In the genomic region with DNA sequence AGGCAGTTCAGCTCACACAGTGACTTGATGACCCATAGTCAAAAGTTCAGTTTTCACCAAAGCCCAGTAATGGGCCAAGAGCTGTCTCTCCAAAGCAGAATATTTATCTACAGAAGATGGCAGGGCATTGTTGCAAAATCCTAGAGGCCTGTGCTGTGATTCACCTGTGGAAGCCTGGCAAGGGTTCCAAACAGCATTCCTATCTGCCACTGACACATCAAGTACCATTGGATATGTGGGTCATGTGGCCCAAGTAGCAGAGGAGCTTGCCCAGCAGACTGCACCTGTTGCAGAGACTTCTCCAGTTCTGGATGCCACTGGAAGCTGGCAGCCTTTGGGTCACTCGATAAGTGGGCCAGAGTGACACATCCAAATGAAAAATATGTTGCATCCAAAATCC, we compare ENCODE assay signal across 6 cellular contexts.
DNase-seq lines count a peak whose midpoint lies in the region; ATAC-seq, FAIRE-seq and TF ChIP-seq lines count a peak whose summit lies in the region.
"Not testable (repeated sequence)": the region's sequence is repeated elsewhere in the genome, so short reads cannot be mapped to it uniquely, and the experiment has no call there.

No MANE protein-coding gene starts in this region.

- peak overlapping the region in 1 of 4 donors; percentile 18 for H3K27ac ChIP-seq in gastrocnemius medialis
- not testable (repeated sequence) for H3K27ac ChIP-seq in small intestine (ENCODE audit: low read depth in 1 of 2, low read length in 1 of 2)

- in situ Hi-C loops in gastrocnemius medialis (cut with MboI; ENCODE audit: low sequenced_read_pairs in 4 of 4): not testable (repeated sequence)

- not testable (repeated sequence) for H3K9me3 ChIP-seq in gastrocnemius medialis; small intestine (ENCODE audit: control insufficient read depth, low read depth)

- not testable (repeated sequence) for TF ChIP-seq CTCF in bronchial epithelial cell (IDR thresholded peaks at IDR 0.05; ENCODE audit: insufficient read depth, low read length, severe bottlenecking); gastrocnemius medialis (IDR thresholded peaks at IDR 0.05 in 4 of 5, conservative IDR thresholded peaks at IDR 0.05 in 1 of 5)

- intact Hi-C loops in gastrocnemius medialis (cut with DNase I; ENCODE audit: low total_unique reads): not testable (repeated sequence)

- not testable (repeated sequence) for H3K4me3 ChIP-seq in bronchial epithelial cell (ENCODE audit: low read depth, low read length); gastrocnemius medialis; small intestine (ENCODE audit: low read depth in 1 of 2, low read length in 2 of 2)

- not testable (repeated sequence) for TF ChIP-seq POLR2A in gastrocnemius medialis (IDR thresholded peaks at IDR 0.05)

- DNase-seq in LHCN-M2 (ENCODE audit: low read depth): peak; percentile 19
- peak; percentile 30 for DNase-seq in NCI-H226
- peak; percentile 1 for DNase-seq in bronchial epithelial cell (ENCODE audit: low read depth)
- peak; percentile 72 for DNase-seq in myocyte (ENCODE audit: low read depth)
- peak; percentile 54 to 81 for DNase-seq in gastrocnemius medialis
- DNase-seq in small intestine: peak; percentile 68

- peak; percentile 98 to 99 for ATAC-seq in gastrocnemius medialis

- not testable (repeated sequence) for H3K36me3 ChIP-seq in bronchial epithelial cell (ENCODE audit: control insufficient read depth, insufficient read depth, low read length); gastrocnemius medialis; small intestine (ENCODE audit: control insufficient read depth in 2 of 2, insufficient read depth in 2 of 2, low read length in 2 of 2)

- 77 to 100% methylated on average over 1 of the region's 1 CpG; no CpG with 5 or more reads in 1 of the 3 donors for WGBS in small intestine, 3 donors

- not testable (repeated sequence) for H3K4me1 ChIP-seq in gastrocnemius medialis; small intestine (ENCODE audit: control insufficient read depth in 2 of 2, insufficient read depth in 1 of 2, low read depth in 1 of 2, low read length in 1 of 2)

- FAIRE-seq in bronchial epithelial cell (lab: Jason Lieb, UNC); small intestine (lab: Jason Lieb, UNC): not testable (repeated sequence)

- H3K27me3 ChIP-seq in bronchial epithelial cell (ENCODE audit: control insufficient read depth, insufficient read depth, low read length); gastrocnemius medialis; small intestine (ENCODE audit: control insufficient read depth in 2 of 2, insufficient read depth in 2 of 2, low read length in 2 of 2): not testable (repeated sequence)

Comparison
In these comparisons a context has a peak if more than half of its experiments do, and no peak if none do; other contexts are left out.
1. DNase-seq: peak in every context shown above with its lines; median percentile 72 in myocyte; 68 in small intestine; 68 in gastrocnemius medialis; 30 in NCI-H226; 19 in LHCN-M2; 1 in bronchial epithelial cell.